9 cellular contexts compared by ENCODE assay signal in the genomic region with DNA sequence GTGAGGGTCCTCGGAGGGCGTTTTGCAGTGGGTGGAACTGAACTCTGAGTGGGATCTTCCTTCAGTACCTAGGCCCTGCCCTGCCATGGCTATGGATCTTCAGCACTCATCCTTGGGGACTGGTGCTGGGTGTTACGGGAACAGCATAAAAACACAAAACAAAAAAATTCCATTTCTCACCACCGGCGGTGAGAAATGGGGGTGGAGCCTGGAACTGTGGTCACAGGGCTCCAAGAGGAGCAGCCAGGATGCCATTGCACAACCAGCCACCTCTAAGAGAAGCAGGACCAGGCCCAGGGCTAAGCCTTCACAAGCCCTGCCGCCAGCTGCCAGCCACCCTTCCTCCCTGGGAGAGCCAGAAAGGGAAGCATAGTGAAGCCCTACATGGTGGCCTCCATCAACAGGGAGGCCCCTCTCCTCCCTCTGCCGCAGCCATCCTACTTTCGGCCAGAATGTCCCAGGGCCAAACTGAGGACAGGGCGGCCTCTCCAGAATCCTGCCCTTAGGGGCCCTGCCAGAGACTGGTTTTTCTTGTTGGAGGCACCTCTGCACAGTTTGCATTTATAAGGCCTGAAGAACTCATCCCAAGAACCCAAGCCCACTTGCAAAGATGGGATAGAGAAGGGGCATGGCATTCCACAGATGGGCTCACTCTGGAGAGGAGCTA.
A peak's percentile ranks its signal among the peaks of the same experiment; 100 is the strongest.
DNase-seq lines count a peak whose midpoint lies in the region; ATAC-seq lines count a peak whose summit lies in the region.
"Had no signal": no experiment of that assay in that cellular context is flagged by ENCODE, and none has a peak within 500 bp of the region (broad histone marks: within the 10 kb centered on the region; RNA-seq: fewer than 3 reads in every experiment).

No MANE protein-coding gene starts in this region.

- H3K36me3 Mint-ChIP-seq in T-helper 17 cell (ENCODE audit: low read depth): no peaks in the 10 kb centered on the region

- no peaks in the 10 kb centered on the region for H3K9me3 ChIP-seq in T-helper 17 cell (ENCODE audit: control insufficient read depth, low read length, poor library complexity, severe bottlenecking)

- H3K9me3 Mint-ChIP-seq in stimulated activated naive CD8-positive, alpha-beta T cell treated with anti-CD3 and anti-CD28 coated beads, Interleukin-15, amount 100 ng/mL, for 72 hours: no peaks in the 10 kb centered on the region

- peak overlapping the region; percentile 90 for H3K27ac Mint-ChIP-seq in T-helper 17 cell
- H3K27ac Mint-ChIP-seq in stimulated activated naive CD8-positive, alpha-beta T cell treated with anti-CD3 and anti-CD28 coated beads, Interleukin-15, amount 100 ng/mL, for 72 hours: peak overlapping the region; percentile 96

- H3K4me3 Mint-ChIP-seq in T-helper 17 cell: peak overlapping the region; percentile 86
- H3K4me3 Mint-ChIP-seq in stimulated activated naive CD8-positive, alpha-beta T cell treated with anti-CD3 and anti-CD28 coated beads, Interleukin-15, amount 100 ng/mL, for 72 hours: peak overlapping the region; percentile 85 to 90
- H3K4me3 Mint-ChIP-seq: neural crest cell had no signal

- no peaks in the 10 kb centered on the region for H3K27me3 Mint-ChIP-seq in T-helper 17 cell
- H3K27me3 Mint-ChIP-seq in stimulated activated naive CD8-positive, alpha-beta T cell treated with anti-CD3 and anti-CD28 coated beads, Interleukin-15, amount 100 ng/mL, for 72 hours: no peaks in the 10 kb centered on the region

- ATAC-seq in T-helper 17 cell (no peak), HG02870 (IDR thresholded peaks at IDR 0.05; ENCODE audit: unreplicated experiment) (no peak), HG03039 (IDR thresholded peaks at IDR 0.05; ENCODE audit: unreplicated experiment) (no peak)
- no peak for ATAC-seq in stimulated activated naive CD8-positive, alpha-beta T cell treated with anti-CD3 and anti-CD28 coated beads, Interleukin-15, amount 100 ng/mL, for 72 hours

- peak; percentile 37 for DNase-seq in activated CD4-positive, alpha-beta T cell treated with anti-CD3 and anti-CD28 coated beads for 48 hours
- DNase-seq in activated CD4-positive, alpha-beta T cell treated with anti-CD3 and anti-CD28 coated beads for 1 hour: no peak
- DNase-seq in T-helper 17 cell: no peak
- peak; percentile 89 for DNase-seq in glomerular visceral epithelial cell (ENCODE audit: extremely low spot score)
- no peak for DNase-seq in stimulated activated naive CD8-positive, alpha-beta T cell treated with anti-CD3 and anti-CD28 coated beads, Interleukin-15, amount 100 ng/mL, for 72 hours
- no peak for DNase-seq in NCI-H774 (lab: John Stamatoyannopoulos, UW)

- peaks cover 49% of the 10 kb centered on the region for H3K4me1 Mint-ChIP-seq in T-helper 17 cell
- peaks cover 79% of the 10 kb centered on the region for H3K4me1 Mint-ChIP-seq in stimulated activated naive CD8-positive, alpha-beta T cell treated with anti-CD3 and anti-CD28 coated beads, Interleukin-15, amount 100 ng/mL, for 72 hours

Comparison
In these comparisons a context has a peak if more than half of its experiments do, and no peak if none do; other contexts are left out.
1. DNase-seq: peak in activated CD4-positive, alpha-beta T cell treated with anti-CD3 and anti-CD28 coated beads for 48 hours (single experiment) and glomerular visceral epithelial cell (single experiment); none in activated CD4-positive, alpha-beta T cell treated with anti-CD3 and anti-CD28 coated beads for 1 hour (single experiment), T-helper 17 cell (0 of 3), stimulated activated naive CD8-positive, alpha-beta T cell treated with anti-CD3 and anti-CD28 coated beads, Interleukin-15, amount 100 ng/mL, for 72 hours (0 of 2) and NCI-H774 (single experiment).